Comparison of ENCODE assay signal across 8 cellular contexts in the genomic region with DNA sequence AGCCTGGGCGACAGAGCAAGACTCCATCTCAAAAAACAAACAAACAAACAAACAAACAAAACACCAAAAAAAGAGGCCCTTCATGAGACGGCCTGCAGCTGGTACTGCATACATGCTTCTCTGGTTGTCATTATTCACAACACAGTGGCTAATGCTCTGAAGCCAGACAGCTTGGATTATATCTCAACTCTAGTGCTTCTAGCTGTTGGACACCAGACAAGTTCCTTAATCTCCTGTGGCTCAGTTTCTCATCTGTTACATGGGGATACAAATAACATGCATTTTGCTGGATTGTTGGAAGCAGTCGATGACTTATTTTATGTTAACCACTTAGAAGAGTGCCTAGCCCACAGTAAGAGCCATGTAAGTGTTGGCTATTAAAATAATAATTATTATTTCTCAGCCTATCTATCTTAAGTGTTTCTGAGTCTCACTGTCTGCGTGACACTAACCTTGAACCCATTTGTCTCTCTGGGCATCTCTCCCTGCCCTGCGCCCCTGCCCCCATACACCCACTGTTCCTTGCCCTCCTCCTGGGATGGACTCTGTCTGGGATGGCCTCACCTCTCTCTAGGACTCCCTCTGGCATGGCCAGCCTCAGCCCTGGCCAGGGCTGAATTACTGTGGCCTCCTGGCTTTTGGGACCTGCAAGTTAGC. TPM values are rescaled to one million over a fixed set of nuclear protein-coding genes. Genes with fewer than 3 reads are reported as not detected.
DNase-seq lines count a peak whose midpoint lies in the region; ATAC-seq and TF ChIP-seq lines count a peak whose summit lies in the region.

No MANE protein-coding gene starts in this region.

- no peaks in the 10 kb centered on the region for H3K79me1 ChIP-seq in mesenchymal stem cell (replicated peaks; ENCODE audit: low read length, poor library complexity, severe bottlenecking)

- H3K14ac ChIP-seq in mesenchymal stem cell (ENCODE audit: low read length in 2 of 2): peak overlapping the region in 1 of 2 experiments; percentile 71

- H2BK5ac ChIP-seq in mesenchymal stem cell (ENCODE audit: low read depth, low read length, poor library complexity, severe bottlenecking): peak overlapping the region; percentile 74

- peak overlapping the region; percentile 96 to 100 for H2BK12ac ChIP-seq in mesenchymal stem cell (ENCODE audit: low read length in 2 of 2)

- peak overlapping the region; percentile 81 for H3K4me2 ChIP-seq in mesenchymal stem cell (ENCODE audit: low read length, poor library complexity, severe bottlenecking)

- WGBS in heart left ventricle, 4 donors: 50 to 55% (median 53%) methylated on average over 5 of the region's 5 CpGs
- 36 to 49% (median 47%) methylated on average over 5 of the region's 5 CpGs for WGBS in adrenal gland, 4 donors
- WGBS in mesenchymal stem cell: 73% methylated on average over 4 of the region's 5 CpGs

- H2BK120ac ChIP-seq in mesenchymal stem cell (ENCODE audit: low read depth, low read length): peak overlapping the region; percentile 59

- DNase-seq in heart left ventricle (no peak), Right ventricle myocardium inferior (ENCODE audit: missing footprints) (no peak), adrenal gland (peak in 2 of 7 donors; percentile 21 to 51), mesenchymal stem cell (peak; percentile 58), uterus (no peak), pons (ENCODE audit: low spot score) (no peak), HuH-7 (ENCODE audit: low spot score) (no peak)

- H3K9me3 ChIP-seq in heart left ventricle: no peaks in the 10 kb centered on the region
- H3K9me3 ChIP-seq in adrenal gland (replicated peaks in 1 of 3): no peaks in the 10 kb centered on the region
- H3K9me3 ChIP-seq in mesenchymal stem cell (ENCODE audit: control insufficient read depth, low read length): no peaks in the 10 kb centered on the region
- H3K9me3 ChIP-seq in uterus: no peaks in the 10 kb centered on the region

- ATAC-seq in heart left ventricle: no peak
- ATAC-seq in Right ventricle myocardium inferior: no peak
- no peak for ATAC-seq in HG03457 (IDR thresholded peaks at IDR 0.05; ENCODE audit: unreplicated experiment)

- peak overlapping the region; percentile 6 to 89 for H3K18ac ChIP-seq in mesenchymal stem cell (ENCODE audit: low read depth in 1 of 2, low read length in 2 of 2)

- H3K4ac ChIP-seq in mesenchymal stem cell (ENCODE audit: low read depth in 1 of 2, low read length in 2 of 2): peak overlapping the region; percentile 90 to 95

- H3K9ac ChIP-seq in mesenchymal stem cell (ENCODE audit: low read length): peak overlapping the region; percentile 90

- peak overlapping the region in 8 of 12 donors; percentile 63 to 99 (median 84) for H3K4me3 ChIP-seq in heart left ventricle
- peak overlapping the region in 1 of 4 donors; percentile 77 for H3K4me3 ChIP-seq in adrenal gland
- peak overlapping the region in 1 of 2 experiments; percentile 74 for H3K4me3 ChIP-seq in mesenchymal stem cell (ENCODE audit: insufficient read depth in 1 of 2, low read depth in 1 of 2, low read length in 2 of 2)
- peak overlapping the region; percentile 84 to 87 for H3K4me3 ChIP-seq in uterus

- H3K27me3 ChIP-seq in heart left ventricle (no peaks in the 10 kb centered on the region), adrenal gland (no peaks in the 10 kb centered on the region), mesenchymal stem cell (ENCODE audit: control insufficient read depth in 1 of 2, insufficient read depth in 1 of 2, low read length in 2 of 2) (no peaks in the 10 kb centered on the region), uterus (no peaks in the 10 kb centered on the region)

- H4K91ac ChIP-seq in mesenchymal stem cell (ENCODE audit: low read length): peak overlapping the region; percentile 98

- intact Hi-C loops in heart left ventricle (cut with DNase I) (loop anchor here in 1 of 10 donors (10.0 kb wide), 1 partner anchor 367 kb away; the partner anchor contains the start of genes IER2 and STX10), Right ventricle myocardium inferior (cut with DNase I) (no loop called here), adrenal gland (cut with DNase I) (no loop called here), uterus (cut with DNase I; ENCODE audit: low total_unique reads) (no loop called here)

- H2BK15ac ChIP-seq in mesenchymal stem cell (ENCODE audit: low read depth, poor library complexity, severe bottlenecking): peak overlapping the region; percentile 83

- TF ChIP-seq CTCF in heart left ventricle (IDR thresholded peaks at IDR 0.05) (no peak), adrenal gland (IDR thresholded peaks at IDR 0.05) (no peak), uterus (IDR thresholded peaks at IDR 0.05) (no peak)

- H3K36me3 ChIP-seq in heart left ventricle: peaks cover 0 to 11% (median 0%) of the 10 kb centered on the region in 9 donors
- no peaks in the 10 kb centered on the region for H3K36me3 ChIP-seq in adrenal gland (replicated peaks in 1 of 2)
- H3K36me3 ChIP-seq in mesenchymal stem cell (ENCODE audit: control insufficient read depth in 1 of 2, insufficient read depth in 2 of 2, low read depth in 1 of 2, low read length in 2 of 2): peaks cover 0 to 3% of the 10 kb centered on the region in 2 experiments
- H3K36me3 ChIP-seq in uterus: no peaks in the 10 kb centered on the region

- peak overlapping the region; percentile 84 for H4K8ac ChIP-seq in mesenchymal stem cell (ENCODE audit: low read length)

- TF ChIP-seq POLR2A in heart left ventricle (IDR thresholded peaks at IDR 0.05): no peak
- TF ChIP-seq POLR2A in adrenal gland (IDR thresholded peaks at IDR 0.05): no peak
- no peak for TF ChIP-seq POLR2A in uterus (IDR thresholded peaks at IDR 0.05)

- H3K4me1 ChIP-seq in heart left ventricle (peaks cover 7 to 73% (median 63%) of the 10 kb centered on the region in 12 donors), adrenal gland (replicated peaks in 1 of 2) (peaks cover 30 to 57% of the 10 kb centered on the region in 2 donors), mesenchymal stem cell (ENCODE audit: control insufficient read depth, insufficient read depth, low read depth, low read length) (peaks cover 51% of the 10 kb centered on the region), uterus (peaks cover 0 to 18% of the 10 kb centered on the region in 2 donors)

- peak overlapping the region; percentile 86 for H2AK5ac ChIP-seq in mesenchymal stem cell (ENCODE audit: low read length, severe bottlenecking)

- peak overlapping the region; percentile 95 to 100 (median 99) for H3K27ac ChIP-seq in heart left ventricle
- peak overlapping the region; percentile 95 to 99 (median 97) for H3K27ac ChIP-seq in adrenal gland
- peak overlapping the region; percentile 96 for H3K27ac ChIP-seq in mesenchymal stem cell (ENCODE audit: low read length, poor library complexity, severe bottlenecking)
- peak overlapping the region; percentile 98 to 100 for H3K27ac ChIP-seq in uterus

- no peak overlapping the region for H3K23ac ChIP-seq in mesenchymal stem cell (ENCODE audit: low read length in 2 of 2)

- H2AFZ ChIP-seq in mesenchymal stem cell (ENCODE audit: low read depth, low read length): peak overlapping the region; percentile 3

RNA-seq across cellular contexts. Expression of gene JUNB, which starts 3.1 kb away (rescaled TPM):
- total RNA-seq in heart left ventricle (100 to 1,000 TPM in 4 of 9 donors, 10 to 100 TPM in 5; 19.6 to 205 (median 67.6) TPM), Right ventricle myocardium inferior (25.0 TPM), adrenal gland (100 to 1,000 TPM; 194 to 594 (median 354) TPM), uterus (100 to 1,000 TPM in 1 of 4 donors, 10 to 100 TPM in 3; 47.4 to 417 (median 81.5) TPM)
- polyA plus RNA-seq in heart left ventricle (10 to 100 TPM; 29.6 to 52.9 TPM), adrenal gland (100 to 1,000 TPM in 2 of 3 donors, 1 to 10 TPM in 1; 4.2 to 291 (median 104) TPM)
- polyA plus RNA-seq in mesenchymal stem cell (2013, experiment 1 of 2): 273 TPM
- 264 TPM for polyA plus RNA-seq in mesenchymal stem cell (2013, experiment 2 of 2)

RNA-seq across cellular contexts. Expression of gene HOOK2, which starts 12.8 kb away (rescaled TPM):
- 10 to 100 TPM; 45.5 to 90.1 (median 62.6) TPM for total RNA-seq in heart left ventricle
- polyA plus RNA-seq in heart left ventricle: 10 to 100 TPM; 29.9 to 83.5 TPM
- total RNA-seq in Right ventricle myocardium inferior: 51.6 TPM
- 10 to 100 TPM; 10.2 to 38.3 (median 29.1) TPM for total RNA-seq in adrenal gland
- 10 to 100 TPM in 2 of 3 donors, 1 to 10 TPM in 1; 6.3 to 99.7 (median 69.3) TPM for polyA plus RNA-seq in adrenal gland
- 10.8 TPM for polyA plus RNA-seq in mesenchymal stem cell (2013, experiment 1 of 2)
- 10.4 TPM for polyA plus RNA-seq in mesenchymal stem cell (2013, experiment 2 of 2)
- 10 to 100 TPM in 2 of 4 donors, 1 to 10 TPM in 1, under 1 TPM in 1; 0.59 to 37.5 (median 14.0) TPM for total RNA-seq in uterus

RNA-seq across cellular contexts. Expression of gene PRDX2, which starts 13.4 kb away (rescaled TPM):
- 1,000 to 10,000 TPM in 2 of 9 donors, 100 to 1,000 TPM in 7; 435 to 1,432 (median 684) TPM for total RNA-seq in heart left ventricle
- 100 to 1,000 TPM; 544 to 645 TPM for polyA plus RNA-seq in heart left ventricle
- total RNA-seq in Right ventricle myocardium inferior: 692 TPM
- total RNA-seq in adrenal gland: 1,000 to 10,000 TPM in 2 of 8 donors, 100 to 1,000 TPM in 6; 597 to 1,131 (median 835) TPM
- polyA plus RNA-seq in adrenal gland: 100 to 1,000 TPM; 146 to 957 (median 364) TPM
- 139 TPM for polyA plus RNA-seq in mesenchymal stem cell (2013, experiment 1 of 2)
- polyA plus RNA-seq in mesenchymal stem cell (2013, experiment 2 of 2): 142 TPM
- 100 to 1,000 TPM; 148 to 178 (median 163) TPM for total RNA-seq in uterus

RNA-seq across cellular contexts. Expression of gene THSD8, which starts 13.7 kb away (rescaled TPM):
- total RNA-seq in heart left ventricle (1 to 10 TPM in 7 of 9 donors, not detected in 2; 1.2 to 6.8 (median 2.2) TPM), Right ventricle myocardium inferior (1.7 TPM), adrenal gland (1 to 10 TPM in 4 of 8 donors, not detected in 4; 1.8 to 5.2 (median 4.3) TPM), uterus (1 to 10 TPM in 1 of 4 donors, not detected in 3; 4.1 TPM)
- polyA plus RNA-seq in heart left ventricle (1 to 10 TPM in 1 of 2 donors, under 1 TPM in 1; 0.35 to 3.2 TPM), adrenal gland (1 to 10 TPM; 3.5 to 5.6 (median 4.4) TPM)
- polyA plus RNA-seq in mesenchymal stem cell (2013, experiment 1 of 2): 4.3 TPM
- polyA plus RNA-seq in mesenchymal stem cell (2013, experiment 2 of 2): 4.1 TPM

RNA-seq across cellular contexts. Expression of gene RNASEH2A, which starts 18.2 kb away (rescaled TPM):
- total RNA-seq in heart left ventricle: 1 to 10 TPM in 8 of 9 donors, under 1 TPM in 1; 0.63 to 7.6 (median 4.0) TPM
- 1 to 10 TPM; 1.3 to 8.6 TPM for polyA plus RNA-seq in heart left ventricle
- total RNA-seq in Right ventricle myocardium inferior: 6.3 TPM
- 1 to 10 TPM; 2.8 to 8.6 (median 6.2) TPM for total RNA-seq in adrenal gland
- polyA plus RNA-seq in adrenal gland: 1 to 10 TPM; 1.8 to 4.3 (median 3.4) TPM
- 2.8 TPM for polyA plus RNA-seq in mesenchymal stem cell (2013, experiment 1 of 2)
- polyA plus RNA-seq in mesenchymal stem cell (2013, experiment 2 of 2): 2.9 TPM
- 10 to 100 TPM in 1 of 4 donors, 1 to 10 TPM in 3; 2.3 to 18.9 (median 3.1) TPM for total RNA-seq in uterus
